In the genomic region with DNA sequence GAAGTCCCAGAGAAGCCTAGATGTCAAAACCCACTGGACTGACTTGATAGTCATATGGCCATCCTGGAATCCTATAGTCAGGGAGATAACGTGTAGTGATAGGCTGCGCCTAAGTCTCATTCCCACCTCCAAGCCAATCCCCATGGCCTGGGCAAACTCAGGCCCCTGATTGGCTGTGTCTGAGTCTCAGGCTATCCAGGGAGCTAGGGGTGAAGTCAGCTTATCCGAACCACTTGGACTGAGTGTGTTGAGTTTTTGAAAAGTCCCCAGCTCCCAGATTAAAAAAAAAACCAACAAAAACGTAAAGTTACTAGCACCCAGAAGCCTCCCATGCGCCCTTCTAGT, we compare ENCODE assay signal across 1 cellular context.
TF ChIP-seq lines count a peak whose summit lies in the region.

No MANE protein-coding gene starts in this region.

TF ChIP-seq in IMR-90, 13 proteins besides CTCF, POLR2A, EP300 and RAD21:
- TF ChIP-seq, protein P1, sequence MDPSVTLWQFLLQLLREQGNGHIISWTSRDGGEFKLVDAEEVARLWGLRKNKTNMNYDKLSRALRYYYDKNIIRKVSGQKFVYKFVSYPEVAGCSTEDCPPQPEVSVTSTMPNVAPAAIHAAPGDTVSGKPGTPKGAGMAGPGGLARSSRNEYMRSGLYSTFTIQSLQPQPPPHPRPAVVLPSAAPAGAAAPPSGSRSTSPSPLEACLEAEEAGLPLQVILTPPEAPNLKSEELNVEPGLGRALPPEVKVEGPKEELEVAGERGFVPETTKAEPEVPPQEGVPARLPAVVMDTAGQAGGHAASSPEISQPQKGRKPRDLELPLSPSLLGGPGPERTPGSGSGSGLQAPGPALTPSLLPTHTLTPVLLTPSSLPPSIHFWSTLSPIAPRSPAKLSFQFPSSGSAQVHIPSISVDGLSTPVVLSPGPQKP (IDR thresholded peaks at IDR 0.05; ENCODE audit: borderline replicate concordance, low read depth, low read length): no peak
- TF ChIP-seq MAZ (IDR thresholded peaks at IDR 0.05; ENCODE audit: borderline replicate concordance, low read depth, low read length) (no peak), BHLHE40 (IDR thresholded peaks at IDR 0.05; ENCODE audit: low read depth, low read length) (no peak), RCOR1 (IDR thresholded peaks at IDR 0.05; ENCODE audit: insufficient replicate concordance, low read length) (no peak), FOS (IDR thresholded peaks at IDR 0.05; ENCODE audit: low read depth, low read length) (no peak), MXI1 (IDR thresholded peaks at IDR 0.05; ENCODE audit: borderline replicate concordance, low read depth, low read length) (no peak)
TF ChIP-seq in IMR-90: peak in this region for 0.
